In genomic region chr9:107335331-107335730, GRCh38 we compare ENCODE assay signal across 17 cellular contexts.
"Had no signal": no experiment of that assay in that cellular context is flagged by ENCODE, and none has a peak within 500 bp of the region (broad histone marks: within the 10 kb centered on the region; RNA-seq: fewer than 3 reads in every experiment).

No MANE protein-coding gene starts in this region.

- H3K27me3 ChIP-seq: adrenal gland, dorsolateral prefrontal cortex, neutrophil, upper lobe of right lung had no signal

- H3K9ac ChIP-seq: parathyroid adenoma had no signal

- H3K9me3 ChIP-seq: adrenal gland, lower lobe of right lung, neutrophil, upper lobe of right lung had no signal

- H2AFZ ChIP-seq: parathyroid adenoma had no signal

- H3K79me2 ChIP-seq: parathyroid adenoma had no signal

- H3K4me3 ChIP-seq: adrenal gland, dorsolateral prefrontal cortex, lower lobe of right lung, upper lobe of right lung had no signal

- H3K9me3 Mint-ChIP-seq: activated naive CD4-positive, alpha-beta T cell treated with anti-CD3 and anti-CD28 coated beads, Interleukin-2, amount 10 ng/mL, durations not matched to agents 7 days and 5 days; activated T-helper 1 cell treated with anti-CD3 and anti-CD28 coated beads, Interleukin-12 subunit alpha, Interleukin-12 subunit beta, Interleukin-2, Interleukin-4 antibody, amounts not matched to agents 30 ng/mL and 10 ng/mL and 1 ng/mL, durations not matched to agents 14 hours and 24 hours and 36 hours; endodermal cell; natural killer cell; T-helper 1 cell treated with Interleukin-12 subunit alpha and Interleukin-12 subunit beta and Interleukin-4 antibody, amounts not matched to agents 30 μg/mL and 1 μg/mL, for 36 hours had no signal

- H3K27me3 Mint-ChIP-seq: activated naive CD4-positive, alpha-beta T cell treated with anti-CD3 and anti-CD28 coated beads, Interleukin-2, amount 10 ng/mL, durations not matched to agents 7 days and 5 days had no signal

- H3K4me3 Mint-ChIP-seq: activated naive CD4-positive, alpha-beta T cell treated with anti-CD3 and anti-CD28 coated beads, Interleukin-2, amount 10 ng/mL, durations not matched to agents 7 days and 5 days; activated T-helper 1 cell treated with anti-CD3 and anti-CD28 coated beads, Interleukin-12 subunit alpha, Interleukin-12 subunit beta, Interleukin-2, Interleukin-4 antibody, amounts not matched to agents 30 ng/mL and 10 ng/mL and 1 ng/mL, durations not matched to agents 14 hours and 24 hours and 36 hours; endodermal cell; natural killer cell; T-helper 1 cell treated with Interleukin-12 subunit alpha and Interleukin-12 subunit beta and Interleukin-4 antibody, amounts not matched to agents 30 μg/mL and 1 μg/mL, for 36 hours had no signal

- H3K4me1 ChIP-seq: parathyroid adenoma had no signal

- DNase-seq: activated CD4-positive, alpha-beta T cell treated with anti-CD3 and anti-CD28 coated beads, Interleukin-2, amount 50 U/mL, for 1 hour; activated CD4-positive, CD25-positive, alpha-beta regulatory T cell treated with anti-CD3 and anti-CD28 coated beads, Interleukin-2, amount 50 U/mL, for 72 hours; activated naive CD4-positive, alpha-beta T cell treated with anti-CD3 and anti-CD28 coated beads, Interleukin-2, amount 10 ng/mL, durations not matched to agents 7 days and 5 days; adrenal gland; dorsolateral prefrontal cortex; endodermal cell; foreskin melanocyte; hypothalamus; islet precursor cell; lower lobe of right lung; natural killer cell; stimulated activated naive CD4-positive, alpha-beta T cell; upper lobe of right lung had no signal

- H3K27ac ChIP-seq: adrenal gland, lower lobe of right lung, neutrophil, parathyroid adenoma, upper lobe of right lung had no signal

- H3K27ac Mint-ChIP-seq: activated naive CD4-positive, alpha-beta T cell treated with anti-CD3 and anti-CD28 coated beads, Interleukin-2, amount 10 ng/mL, durations not matched to agents 7 days and 5 days; activated T-helper 1 cell treated with anti-CD3 and anti-CD28 coated beads, Interleukin-12 subunit alpha, Interleukin-12 subunit beta, Interleukin-2, Interleukin-4 antibody, amounts not matched to agents 30 ng/mL and 10 ng/mL and 1 ng/mL, durations not matched to agents 14 hours and 24 hours and 36 hours; T-helper 1 cell treated with Interleukin-12 subunit alpha and Interleukin-12 subunit beta and Interleukin-4 antibody, amounts not matched to agents 30 μg/mL and 1 μg/mL, for 36 hours had no signal

- H3K4me1 Mint-ChIP-seq: activated naive CD4-positive, alpha-beta T cell treated with anti-CD3 and anti-CD28 coated beads, Interleukin-2, amount 10 ng/mL, durations not matched to agents 7 days and 5 days; endodermal cell had no signal

- ATAC-seq: natural killer cell, upper lobe of right lung had no signal
